Comparison of ENCODE assay signal across 8 cellular contexts in the genomic region with DNA sequence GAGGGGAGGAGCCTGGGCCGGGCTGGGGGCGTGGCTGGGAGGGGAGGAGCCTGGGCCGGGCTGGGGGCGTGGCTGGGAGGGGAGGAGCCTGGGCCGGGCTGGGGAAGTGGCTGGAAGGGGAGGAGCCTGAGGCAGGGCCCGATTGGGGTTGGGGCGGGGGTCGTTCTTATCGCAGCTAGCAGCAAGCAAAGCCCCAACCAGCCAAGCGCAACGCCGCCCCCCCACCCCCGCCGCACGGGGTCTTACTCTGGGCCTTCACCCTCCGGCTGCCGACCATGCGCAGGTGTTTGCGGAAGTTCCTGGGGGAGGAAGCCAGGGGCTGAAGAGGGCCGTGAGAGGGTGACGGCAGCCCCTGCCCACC. TPM values are rescaled to one million over a fixed set of nuclear protein-coding genes. Genes with fewer than 3 reads are reported as not detected.
DNase-seq lines count a peak whose midpoint lies in the region; ATAC-seq and TF ChIP-seq lines count a peak whose summit lies in the region.

No MANE protein-coding gene starts in this region.

- peak overlapping the region; percentile 66 for H3K27ac ChIP-seq in naive thymus-derived CD4-positive, alpha-beta T cell (ENCODE audit: low read depth, low read length)

- CTCF ChIA-PET in naive thymus-derived CD4-positive, alpha-beta T cell (lab: Charles Lee), result no interaction called here

- H3K9me3 Mint-ChIP-seq in naive thymus-derived CD4-positive, alpha-beta T cell, result peaks cover 0 to 3% (median 0%) of the 10 kb centered on the region in 11 donors

- H3K27me3 Mint-ChIP-seq in naive thymus-derived CD4-positive, alpha-beta T cell, result no peaks in the 10 kb centered on the region

- H3K9me3 ChIP-seq in naive thymus-derived CD4-positive, alpha-beta T cell (ENCODE audit: control insufficient read depth in 2 of 3, low read length in 3 of 3), result no peaks in the 10 kb centered on the region

- TF ChIP-seq POLR2A in erythroblast (IDR thresholded peaks at IDR 0.05; ENCODE audit: low read length), result no peak

- peak; percentile 52 for DNase-seq in GM19238 (ENCODE audit: insufficient read length, low spot score)
- peak in 3 of 5 experiments; percentile 34 to 47 (median 40) for DNase-seq in T-helper 2 cell
- DNase-seq in erythroblast (lab: John Stamatoyannopoulos, UW), result peak; percentile 69 to 72
- peak in 7 of 9 donors; percentile 31 to 69 (median 60) for DNase-seq in naive thymus-derived CD4-positive, alpha-beta T cell
- no peak for DNase-seq in SW480 (ENCODE audit: low spot score)
- DNase-seq in NCI-H345 (lab: John Stamatoyannopoulos, UW), result no peak

- H3K36me3 ChIP-seq in naive thymus-derived CD4-positive, alpha-beta T cell (ENCODE audit: control insufficient read depth in 2 of 3, insufficient read depth in 3 of 3, low read length in 3 of 3), result peaks cover 0 to 30% (median 4%) of the 10 kb centered on the region in 3 experiments

- intact Hi-C loops in naive thymus-derived CD4-positive, alpha-beta T cell (cut with micrococcal nuclease), result loop anchor here (2.0 to 10.0 kb wide), 3 partner anchors 662 to 1209 kb away; a partner anchor contains a TSS

- H3K4me1 ChIP-seq in naive thymus-derived CD4-positive, alpha-beta T cell (ENCODE audit: control insufficient read depth in 2 of 2, insufficient read depth in 2 of 2, low read length in 2 of 2), result peaks cover 27 to 48% of the 10 kb centered on the region in 2 donors

- peaks cover 5 to 68% (median 40%) of the 10 kb centered on the region in 7 donors for H3K4me1 Mint-ChIP-seq in naive thymus-derived CD4-positive, alpha-beta T cell

- peaks cover 0 to 14% (median 0%) of the 10 kb centered on the region in 5 donors for H3K36me3 Mint-ChIP-seq in naive thymus-derived CD4-positive, alpha-beta T cell

- peak overlapping the region; percentile 20 to 79 (median 68) for H3K4me3 Mint-ChIP-seq in naive thymus-derived CD4-positive, alpha-beta T cell

- POLR2A ChIA-PET in naive thymus-derived CD4-positive, alpha-beta T cell (lab: Charles Lee), result interaction anchor here (1.4 kb wide), 1 partner anchor 12 kb away, joined by 4 read pairs; no protein-coding TSS in a partner anchor

- no peaks in the 10 kb centered on the region for H3K27me3 ChIP-seq in naive thymus-derived CD4-positive, alpha-beta T cell (ENCODE audit: control insufficient read depth in 2 of 2, insufficient read depth in 2 of 2, low read length in 2 of 2)

- peak overlapping the region; percentile 11 for H3K4me3 ChIP-seq in naive thymus-derived CD4-positive, alpha-beta T cell (ENCODE audit: low read length)

- ATAC-seq in naive thymus-derived CD4-positive, alpha-beta T cell, result peak; percentile 40
- ATAC-seq in HG03442 (IDR thresholded peaks at IDR 0.05; ENCODE audit: unreplicated experiment) (no peak), HG03342 (IDR thresholded peaks at IDR 0.05; ENCODE audit: unreplicated experiment) (no peak)

- H3K27ac Mint-ChIP-seq in naive thymus-derived CD4-positive, alpha-beta T cell, result peak overlapping the region in 8 of 9 donors; percentile 54 to 80 (median 66)

RNA-seq across cellular contexts. Expression of a gene that starts 5.0 kb away (rescaled TPM):
- 10 to 100 TPM; 22.9 to 92.0 (median 57.3) TPM for total RNA-seq in naive thymus-derived CD4-positive, alpha-beta T cell
- 10 to 100 TPM; 10.9 to 21.4 TPM for polyA plus RNA-seq in naive thymus-derived CD4-positive, alpha-beta T cell

RNA-seq across cellular contexts. Expression of a gene that starts 13.0 kb away (rescaled TPM):
- total RNA-seq in naive thymus-derived CD4-positive, alpha-beta T cell, result not detected
- not detected for polyA plus RNA-seq in naive thymus-derived CD4-positive, alpha-beta T cell

RNA-seq across cellular contexts. Expression of a gene that starts 30.9 kb away (rescaled TPM):
- total RNA-seq in naive thymus-derived CD4-positive, alpha-beta T cell, result 10 to 100 TPM in 2 of 5 experiments, 1 to 10 TPM in 2, under 1 TPM in 1; 0.94 to 11.1 (median 6.0) TPM
- polyA plus RNA-seq in naive thymus-derived CD4-positive, alpha-beta T cell, result 1 to 10 TPM in 1 of 2 donors, under 1 TPM in 1; 0.73 to 2.6 TPM

RNA-seq across cellular contexts. Expression of a gene that starts 31.2 kb away (rescaled TPM):
- 10 to 100 TPM; 11.7 to 27.2 (median 24.7) TPM for total RNA-seq in naive thymus-derived CD4-positive, alpha-beta T cell
- 1 to 10 TPM; 3.5 to 7.6 TPM for polyA plus RNA-seq in naive thymus-derived CD4-positive, alpha-beta T cell

Comparison
In these comparisons a context has a peak if more than half of its experiments do, and no peak if none do; other contexts are left out.
1. DNase-seq: peak in GM19238 (single experiment), T-helper 2 cell (3 of 5), erythroblast (2 of 2) and naive thymus-derived CD4-positive, alpha-beta T cell (7 of 9); none in SW480 (single experiment) and NCI-H345 (single experiment).